In genomic region chr17:36532435-36532975, GRCh38 we compare ENCODE assay signal across 18 cellular contexts. TPM values are rescaled to one million over a fixed set of nuclear protein-coding genes. Genes with fewer than 3 reads are reported as not detected.
DNase-seq lines count a peak whose midpoint lies in the region; ATAC-seq, FAIRE-seq and TF ChIP-seq lines count a peak whose summit lies in the region.
"Had no signal": no experiment of that assay in that cellular context is flagged by ENCODE, and none has a peak within 500 bp of the region (broad histone marks: within the 10 kb centered on the region; RNA-seq: fewer than 3 reads in every experiment).

No MANE protein-coding gene starts in this region.

- WGBS in K562 (ENCODE audit: insufficient coverage, low coverage, missing lambda C conversion rate): 92% methylated on average over 2 of the region's 2 CpGs

- H4K20me1 ChIP-seq in OCI-LY7 (ENCODE audit: insufficient read depth, low read length): no peaks in the 10 kb centered on the region
- 0 out of 2 replicates have a peak, but pooled peaks cover 4% of the 10 kb centered on the region for H4K20me1 ChIP-seq in K562 (replicated peaks; ENCODE audit: control insufficient read depth, insufficient read depth, low read length)

- H3K4me3 ChIP-seq in OCI-LY7 (ENCODE audit: low read depth, low read length, poor library complexity, severe bottlenecking): no peak overlapping the region
- H3K4me3 ChIP-seq in K562: no peak overlapping the region
- H3K4me3 ChIP-seq: A549, hepatocyte, left ventricle myocardium inferior, Peyer's patch had no signal

- H3K4me2 ChIP-seq in OCI-LY7 (ENCODE audit: low read length) (peak overlapping the region; percentile 75; the same call in 1 of the 2 replicates), K562 (ENCODE audit: insufficient read depth, low read length) (peak overlapping the region; percentile 14; the same call in 1 of the 2 replicates)
- H3K4me2 ChIP-seq: hepatocyte had no signal

- H3K79me2 ChIP-seq in OCI-LY7 (ENCODE audit: insufficient read depth, low read depth, low read length) (peaks cover 42% of the 10 kb centered on the region), K562 (ENCODE audit: control insufficient read depth, insufficient read depth, low read length) (peaks cover 74% of the 10 kb centered on the region)

- no peak overlapping the region for H3K27ac ChIP-seq in OCI-LY7 (ENCODE audit: low read depth, low read length, poor library complexity, severe bottlenecking)
- no peak overlapping the region; the same call in 1 of the 3 replicates for H3K27ac ChIP-seq in K562 (ENCODE audit: extremely low read depth, low read depth, low read length)
- H3K27ac ChIP-seq: A549, hepatocyte, HL-60, left ventricle myocardium inferior, neutrophil, Peyer's patch had no signal

- in situ Hi-C loops in K562 (cut with MboI): no loop called here

- no peaks in the 10 kb centered on the region for H3K9me1 ChIP-seq in K562 (ENCODE audit: control insufficient read depth, insufficient read depth, low read length)

- CTCF ChIA-PET in activated CD4-positive, alpha-beta T cell treated with anti-CD3 and anti-CD28 coated beads, Interleukin-2, amount 10 ng/mL, durations not matched to agents 7 days and 5 days (lab: Charles Lee): interaction anchor here (1.0 kb wide), 1 partner anchor 25 kb away, joined by 5 read pairs; no protein-coding TSS in a partner anchor
- CTCF ChIA-PET in OCI-LY7 (lab: Charles Lee; ENCODE audit: unreplicated experiment): no interaction called here
- CTCF ChIA-PET in K562 (lab: Yijun Ruan, JAX; ENCODE audit: low intra/inter-chr PET ratio): no interaction called here

- H3K9ac ChIP-seq in K562 (ENCODE audit: insufficient read depth in 1 of 2, low read depth in 2 of 2, low read length in 2 of 2): peak overlapping the region in 1 of 2 experiments; percentile 53; a peak in 1 of 4 replicates

- H3K36me3 Mint-ChIP-seq in activated CD4-positive, alpha-beta T cell treated with anti-CD3 and anti-CD28 coated beads, Interleukin-2, amount 10 ng/mL, durations not matched to agents 7 days and 5 days (ENCODE audit: low read depth): peaks cover 37% of the 10 kb centered on the region
- H3K36me3 Mint-ChIP-seq in nephron (ENCODE audit: low read depth): peaks cover 23% of the 10 kb centered on the region

- POLR2A ChIA-PET in activated CD4-positive, alpha-beta T cell treated with anti-CD3 and anti-CD28 coated beads, Interleukin-2, amount 10 ng/mL, durations not matched to agents 7 days and 5 days (lab: Charles Lee): no interaction called here
- POLR2A ChIA-PET in OCI-LY7 (lab: Charles Lee): no interaction called here
- POLR2A ChIA-PET in K562 (lab: Yijun Ruan, JAX): interaction anchor here (1.1 kb wide), 2 partner anchors 10 to 13 kb away, joined by 3 read pairs; no protein-coding TSS in a partner anchor

- no TSS peak for BruUV-seq in OCI-LY7 (replicated peaks; lab: Mats Ljungman, UMichigan)
- BruUV-seq in K562 (replicated peaks; lab: Mats Ljungman, UMichigan): no TSS peak

- peak overlapping the region; percentile 44 for H3K27ac Mint-ChIP-seq in activated CD4-positive, alpha-beta T cell treated with anti-CD3 and anti-CD28 coated beads, Interleukin-2, amount 10 ng/mL, durations not matched to agents 7 days and 5 days
- H3K27ac Mint-ChIP-seq in nephron: no peak overlapping the region

- no peaks in the 10 kb centered on the region for H3K27me3 ChIP-seq in K562 (ENCODE audit: control insufficient read depth in 2 of 2, insufficient read depth in 2 of 2, low read length in 2 of 2)
- H3K27me3 ChIP-seq: hepatocyte, neutrophil, Peyer's patch had no signal

- no peaks in the 10 kb centered on the region for H3K9me2 ChIP-seq in OCI-LY7 (ENCODE audit: insufficient read depth, low read length)

- H3K4me1 ChIP-seq in OCI-LY7 (ENCODE audit: insufficient read depth, low read length, poor library complexity, severe bottlenecking): peaks cover 32% of the 10 kb centered on the region
- peaks cover 30 to 34% of the 10 kb centered on the region in 2 experiments for H3K4me1 ChIP-seq in K562 (replicated peaks in 1 of 2; ENCODE audit: control insufficient read depth in 2 of 2, insufficient read depth in 2 of 2, low read length in 2 of 2)

- no peak for DNase-seq in activated CD4-positive, alpha-beta T cell treated with anti-CD3 and anti-CD28 coated beads, Interleukin-2, amount 10 ng/mL, durations not matched to agents 7 days and 5 days
- no peak for DNase-seq in activated CD4-positive, alpha-beta T cell treated with anti-CD3 and anti-CD28 coated beads for 48 hours
- DNase-seq in OCI-LY7 (ENCODE audit: low spot score) (no peak), K562 (ENCODE audit: extremely low read depth in 1 of 4, low spot score in 3 of 4) (no peak), Ammon's horn (ENCODE audit: low spot score) (no peak)
- DNase-seq: Kasumi-1, left ventricle myocardium inferior, NCI-H187, NCI-H510A, Peyer's patch had no signal

- H3K36me3 ChIP-seq in OCI-LY7 (ENCODE audit: insufficient read depth, low read length) (peaks cover 76% of the 10 kb centered on the region), K562 (ENCODE audit: control insufficient read depth, insufficient read depth, low read length) (peaks cover 73% of the 10 kb centered on the region)

- no peak for FAIRE-seq in K562 (lab: Jason Lieb, UNC)
- FAIRE-seq: A549 had no signal

- H3K4me1 Mint-ChIP-seq in activated CD4-positive, alpha-beta T cell treated with anti-CD3 and anti-CD28 coated beads, Interleukin-2, amount 10 ng/mL, durations not matched to agents 7 days and 5 days: peaks cover 48% of the 10 kb centered on the region
- peaks cover 23% of the 10 kb centered on the region for H3K4me1 Mint-ChIP-seq in nephron

- no peak for TF ChIP-seq EP300 in K562 (IDR thresholded peaks at IDR 0.05; ENCODE audit: low read length)

- no peak overlapping the region for H2AFZ ChIP-seq in OCI-LY7 (ENCODE audit: low read length)
- H2AFZ ChIP-seq in K562 (ENCODE audit: low read depth, low read length): no peak overlapping the region
- H2AFZ ChIP-seq: hepatocyte had no signal

- H3K27me3 Mint-ChIP-seq in activated CD4-positive, alpha-beta T cell treated with anti-CD3 and anti-CD28 coated beads, Interleukin-2, amount 10 ng/mL, durations not matched to agents 7 days and 5 days: no peaks in the 10 kb centered on the region
- no peaks in the 10 kb centered on the region for H3K27me3 Mint-ChIP-seq in nephron (ENCODE audit: low read depth)
- H3K27me3 Mint-ChIP-seq: dendritic cell treated with granulocyte-macrophage colony-stimulating factor and Interleukin-4, amounts not matched to agents 40 ng/mL and 50 ng/mL, for 4 days had no signal

- TF ChIP-seq RAD21 in K562 (CRISPR knock-in tag; conservative IDR thresholded peaks at IDR 0.05 in 1 of 2, IDR thresholded peaks at IDR 0.05 in 1 of 2): no peak

- H3K9me3 ChIP-seq in OCI-LY7 (ENCODE audit: low read length) (no peaks in the 10 kb centered on the region), K562 (replicated peaks; ENCODE audit: control insufficient read depth, insufficient read depth, low read depth, low read length) (no peaks in the 10 kb centered on the region)
- H3K9me3 ChIP-seq: left ventricle myocardium inferior, neutrophil, Peyer's patch had no signal

- TF ChIP-seq CTCF in OCI-LY7 (conservative IDR thresholded peaks at IDR 0.05; ENCODE audit: low read length): no peak
- no peak for TF ChIP-seq CTCF in K562 (IDR thresholded peaks at IDR 0.05 in 2 of 3, conservative IDR thresholded peaks at IDR 0.05 in 1 of 3; ENCODE audit: insufficient read depth in 2 of 3, low read depth in 1 of 3, low read length in 3 of 3)
- TF ChIP-seq CTCF in nephron (IDR thresholded peaks at IDR 0.05; ENCODE audit: unreplicated experiment in 3 of 3): no peak

- intact Hi-C loops in OCI-LY7 (cut with micrococcal nuclease; ENCODE audit: unreplicated experiment) (loop anchor here (5.0 kb wide), 1 partner anchor 45 kb away; the partner anchor contains the start of gene ZNHIT3), K562 (cut with micrococcal nuclease) (no loop called here)

- H3K9me3 Mint-ChIP-seq in activated CD4-positive, alpha-beta T cell treated with anti-CD3 and anti-CD28 coated beads, Interleukin-2, amount 10 ng/mL, durations not matched to agents 7 days and 5 days: peaks cover 3% of the 10 kb centered on the region
- no peaks in the 10 kb centered on the region for H3K9me3 Mint-ChIP-seq in nephron
- H3K9me3 Mint-ChIP-seq: dendritic cell treated with granulocyte-macrophage colony-stimulating factor and Interleukin-4, amounts not matched to agents 40 ng/mL and 50 ng/mL, for 4 days had no signal

- no peak for ATAC-seq in K562
- no peak for ATAC-seq in GM18861 (IDR thresholded peaks at IDR 0.05; ENCODE audit: unreplicated experiment)
- ATAC-seq in GM19467 (IDR thresholded peaks at IDR 0.05; ENCODE audit: unreplicated experiment): no peak
- ATAC-seq: A549 had no signal

- no peak for TF ChIP-seq POLR2A in K562 (conservative IDR thresholded peaks at IDR 0.05)

- no peak overlapping the region for H3K4me3 Mint-ChIP-seq in activated CD4-positive, alpha-beta T cell treated with anti-CD3 and anti-CD28 coated beads, Interleukin-2, amount 10 ng/mL, durations not matched to agents 7 days and 5 days
- H3K4me3 Mint-ChIP-seq in nephron: peak overlapping the region; percentile 56 to 99 (median 72)
- H3K4me3 Mint-ChIP-seq: dendritic cell treated with granulocyte-macrophage colony-stimulating factor and Interleukin-4, amounts not matched to agents 40 ng/mL and 50 ng/mL, for 4 days had no signal

RNA-seq across cellular contexts. Expression of gene MYO19, which starts 2.2 kb away (rescaled TPM):
- total RNA-seq in activated CD4-positive, alpha-beta T cell treated with anti-CD3 and anti-CD28 coated beads, Interleukin-2, amount 10 ng/mL, durations not matched to agents 7 days and 5 days: 100 to 1,000 TPM; 125 to 127 TPM
- total RNA-seq in OCI-LY7 (2014; rRNA removed; shearing (Covaris generic)): 109 and 124 TPM in 2 replicates
- total RNA-seq in OCI-LY7 (2022) (154 and 169 TPM in 2 replicates), K562 (2014; rRNA removed) (129 and 163 TPM in 2 replicates), K562 (2014; rRNA removed; fragmentation: Illumina TruSeq; extraction: Trizol) (106 and 112 TPM in 2 replicates), K562 (2015; rRNA removed; fragmentation: Illumina TruSeq; extraction: Trizol) (117 and 121 TPM in 2 replicates), K562 (2021) (136 and 153 TPM in 2 replicates)
- 1,055 and 1,571 TPM in 2 replicates for total RNA-seq in K562 (2011; cell fraction: chromatin; rRNA removed; ENCODE audit: low replicate concordance)
- 696 and 717 TPM in 2 replicates for total RNA-seq in K562 (2011; cell fraction: nucleolus; rRNA removed)
- total RNA-seq in K562 (2011; cell fraction: nucleoplasm; rRNA removed): 748 and 751 TPM in 2 replicates
- polyA plus RNA-seq in K562 (2011; rRNA removed) (115 and 135 TPM in 2 replicates), K562 (2014; fragmentation: Illumina TruSeq; extraction: Trizol) (139 and 162 TPM in 2 replicates), K562 (2014; fragmentation: Nextera tagmentation; extraction: Ambion mirVana) (10 to 100 TPM; 21.6 to 24.5 TPM), K562 (2014; rRNA removed) (176 and 178 TPM in 2 replicates)
- polyA plus RNA-seq in K562 (2011; cell fraction: cytosol; rRNA removed): 96.3 and 184 TPM in 2 replicates
- 697 and 1,515 TPM in 2 replicates for polyA plus RNA-seq in K562 (2011; cell fraction: nucleus; rRNA removed)
- 69.8 and 106 TPM in 2 replicates for polyA plus RNA-seq in K562 (2012)
- 105 and 166 TPM in 2 replicates for polyA minus RNA-seq in K562 (2011; rRNA and poly(A)+ RNA removed)
- polyA minus RNA-seq in K562 (2011; cell fraction: cytosol; rRNA and poly(A)+ RNA removed): 66.4 and 70.3 TPM in 2 replicates
- 226 and 316 TPM in 2 replicates for polyA minus RNA-seq in K562 (2011; cell fraction: nucleus; rRNA and poly(A)+ RNA removed)

RNA-seq across cellular contexts. Expression of gene PIGW, which starts 2.3 kb away (rescaled TPM):
- total RNA-seq in activated CD4-positive, alpha-beta T cell treated with anti-CD3 and anti-CD28 coated beads, Interleukin-2, amount 10 ng/mL, durations not matched to agents 7 days and 5 days: 10 to 100 TPM; 12.8 to 15.2 TPM
- total RNA-seq in OCI-LY7 (2014; rRNA removed; shearing (Covaris generic)): 4.6 and 5.6 TPM in 2 replicates
- total RNA-seq in OCI-LY7 (2022) (15.3 and 17.3 TPM in 2 replicates), K562 (2014; rRNA removed) (13.0 and 13.8 TPM in 2 replicates), K562 (2014; rRNA removed; fragmentation: Illumina TruSeq; extraction: Trizol) (24.7 and 27.8 TPM in 2 replicates), K562 (2015; rRNA removed; fragmentation: Illumina TruSeq; extraction: Trizol) (21.2 TPM in 2 replicates), K562 (2021) (22.1 and 26.9 TPM in 2 replicates)
- 12.0 and 21.0 TPM in 2 replicates for total RNA-seq in K562 (2011; cell fraction: chromatin; rRNA removed; ENCODE audit: low replicate concordance)
- total RNA-seq in K562 (2011; cell fraction: nucleolus; rRNA removed): 9.6 and 12.7 TPM in 2 replicates
- total RNA-seq in K562 (2011; cell fraction: nucleoplasm; rRNA removed): 22.6 and 29.7 TPM in 2 replicates
- polyA plus RNA-seq in K562 (2011; rRNA removed) (14.5 and 26.2 TPM in 2 replicates), K562 (2014; fragmentation: Illumina TruSeq; extraction: Trizol) (29.4 and 33.9 TPM in 2 replicates), K562 (2014; fragmentation: Nextera tagmentation; extraction: Ambion mirVana) (10 to 100 TPM in 1 of 2 experiments, 1 to 10 TPM in 1; 9.5 to 15.4 TPM), K562 (2014; rRNA removed) (16.5 and 25.0 TPM in 2 replicates)
- 11.9 and 12.9 TPM in 2 replicates for polyA plus RNA-seq in K562 (2011; cell fraction: cytosol; rRNA removed)
- polyA plus RNA-seq in K562 (2011; cell fraction: nucleus; rRNA removed): 5.3 and 6.3 TPM in 2 replicates
- 13.2 and 26.4 TPM in 2 replicates for polyA plus RNA-seq in K562 (2012)
- 6.9 and 11.8 TPM in 2 replicates for polyA minus RNA-seq in K562 (2011; rRNA and poly(A)+ RNA removed)
- 4.5 and 8.8 TPM in 2 replicates for polyA minus RNA-seq in K562 (2011; cell fraction: cytosol; rRNA and poly(A)+ RNA removed)
- polyA minus RNA-seq in K562 (2011; cell fraction: nucleus; rRNA and poly(A)+ RNA removed): 4.6 and 5.0 TPM in 2 replicates

RNA-seq across cellular contexts. Expression of gene GGNBP2, which starts 12.2 kb away (rescaled TPM):
- total RNA-seq in activated CD4-positive, alpha-beta T cell treated with anti-CD3 and anti-CD28 coated beads, Interleukin-2, amount 10 ng/mL, durations not matched to agents 7 days and 5 days: 100 to 1,000 TPM; 111 to 116 TPM
- 66.5 and 76.1 TPM in 2 replicates for total RNA-seq in OCI-LY7 (2014; rRNA removed; shearing (Covaris generic))
- total RNA-seq in OCI-LY7 (2022) (115 and 123 TPM in 2 replicates), K562 (2014; rRNA removed) (46.9 and 51.4 TPM in 2 replicates), K562 (2014; rRNA removed; fragmentation: Illumina TruSeq; extraction: Trizol) (64.1 and 66.0 TPM in 2 replicates), K562 (2015; rRNA removed; fragmentation: Illumina TruSeq; extraction: Trizol) (61.5 and 71.3 TPM in 2 replicates), K562 (2021) (53.2 and 60.5 TPM in 2 replicates)
- total RNA-seq in K562 (2011; cell fraction: chromatin; rRNA removed; ENCODE audit: low replicate concordance): 160 and 249 TPM in 2 replicates
- 57.2 and 67.9 TPM in 2 replicates for total RNA-seq in K562 (2011; cell fraction: nucleolus; rRNA removed)
- 114 and 172 TPM in 2 replicates for total RNA-seq in K562 (2011; cell fraction: nucleoplasm; rRNA removed)
- polyA plus RNA-seq in K562 (2011; rRNA removed) (87.7 and 96.6 TPM in 2 replicates), K562 (2014; fragmentation: Illumina TruSeq; extraction: Trizol) (78.8 and 89.8 TPM in 2 replicates), K562 (2014; fragmentation: Nextera tagmentation; extraction: Ambion mirVana) (10 to 100 TPM; 35.7 to 41.0 TPM), K562 (2014; rRNA removed) (71.6 and 76.5 TPM in 2 replicates)
- polyA plus RNA-seq in K562 (2011; cell fraction: cytosol; rRNA removed): 46.2 and 46.7 TPM in 2 replicates
- polyA plus RNA-seq in K562 (2011; cell fraction: nucleus; rRNA removed): 119 and 123 TPM in 2 replicates
- 55.0 and 62.9 TPM in 2 replicates for polyA plus RNA-seq in K562 (2012)
- 76.8 and 116 TPM in 2 replicates for polyA minus RNA-seq in K562 (2011; rRNA and poly(A)+ RNA removed)
- 22.1 and 22.6 TPM in 2 replicates for polyA minus RNA-seq in K562 (2011; cell fraction: cytosol; rRNA and poly(A)+ RNA removed)
- 31.4 and 44.9 TPM in 2 replicates for polyA minus RNA-seq in K562 (2011; cell fraction: nucleus; rRNA and poly(A)+ RNA removed)

RNA-seq across cellular contexts. Expression of gene ZNHIT3, which starts 46.0 kb away (rescaled TPM):
- total RNA-seq in activated CD4-positive, alpha-beta T cell treated with anti-CD3 and anti-CD28 coated beads, Interleukin-2, amount 10 ng/mL, durations not matched to agents 7 days and 5 days: 10 to 100 TPM; 35.2 to 36.0 TPM
- 40.4 and 42.2 TPM in 2 replicates for total RNA-seq in OCI-LY7 (2014; rRNA removed; shearing (Covaris generic))
- total RNA-seq in OCI-LY7 (2022): 47.7 and 50.2 TPM in 2 replicates
- 32.7 and 39.4 TPM in 2 replicates for total RNA-seq in K562 (2011; cell fraction: chromatin; rRNA removed; ENCODE audit: low replicate concordance)
- 29.9 and 34.3 TPM in 2 replicates for total RNA-seq in K562 (2011; cell fraction: nucleolus; rRNA removed)
- 39.5 and 43.7 TPM in 2 replicates for total RNA-seq in K562 (2011; cell fraction: nucleoplasm; rRNA removed)
- total RNA-seq in K562 (2014; rRNA removed): 45.0 and 52.6 TPM in 2 replicates
- total RNA-seq in K562 (2014; rRNA removed; fragmentation: Illumina TruSeq; extraction: Trizol): 90.9 and 92.3 TPM in 2 replicates
- total RNA-seq in K562 (2015; rRNA removed; fragmentation: Illumina TruSeq; extraction: Trizol): 79.6 and 88.4 TPM in 2 replicates
- 52.0 and 60.6 TPM in 2 replicates for total RNA-seq in K562 (2021)
- 103 and 146 TPM in 2 replicates for polyA plus RNA-seq in K562 (2011; rRNA removed)
- polyA plus RNA-seq in K562 (2011; cell fraction: cytosol; rRNA removed): 68.0 and 87.6 TPM in 2 replicates
- 35.6 and 45.0 TPM in 2 replicates for polyA plus RNA-seq in K562 (2011; cell fraction: nucleus; rRNA removed)
- polyA plus RNA-seq in K562 (2012): 62.6 and 68.8 TPM in 2 replicates
- 72.5 and 76.3 TPM in 2 replicates for polyA plus RNA-seq in K562 (2014; fragmentation: Illumina TruSeq; extraction: Trizol)
- polyA plus RNA-seq in K562 (2014; fragmentation: Nextera tagmentation; extraction: Ambion mirVana): 100 to 1,000 TPM; 270 to 300 TPM
- polyA plus RNA-seq in K562 (2014; rRNA removed): 88.4 and 95.7 TPM in 2 replicates
- 40.6 and 42.8 TPM in 2 replicates for polyA minus RNA-seq in K562 (2011; rRNA and poly(A)+ RNA removed)
- 14.8 and 15.9 TPM in 2 replicates for polyA minus RNA-seq in K562 (2011; cell fraction: cytosol; rRNA and poly(A)+ RNA removed)
- polyA minus RNA-seq in K562 (2011; cell fraction: nucleus; rRNA and poly(A)+ RNA removed): 14.4 and 18.1 TPM in 2 replicates

RNA-seq across cellular contexts. Expression of gene DHRS11, which starts 59.2 kb away (rescaled TPM):
- total RNA-seq in activated CD4-positive, alpha-beta T cell treated with anti-CD3 and anti-CD28 coated beads, Interleukin-2, amount 10 ng/mL, durations not matched to agents 7 days and 5 days: 1 to 10 TPM; 4.8 to 5.0 TPM
- total RNA-seq in OCI-LY7 (2014; rRNA removed; shearing (Covaris generic)): 9.4 and 13.9 TPM in 2 replicates
- total RNA-seq in OCI-LY7 (2022): 5.1 and 7.2 TPM in 2 replicates
- 92.9 and 198 TPM in 2 replicates for total RNA-seq in K562 (2011; cell fraction: chromatin; rRNA removed; ENCODE audit: low replicate concordance)
- total RNA-seq in K562 (2011; cell fraction: nucleolus; rRNA removed): 118 and 119 TPM in 2 replicates
- total RNA-seq in K562 (2011; cell fraction: nucleoplasm; rRNA removed): 123 and 139 TPM in 2 replicates
- 59.8 and 75.7 TPM in 2 replicates for total RNA-seq in K562 (2014; rRNA removed)
- 38.3 and 49.7 TPM in 2 replicates for total RNA-seq in K562 (2014; rRNA removed; fragmentation: Illumina TruSeq; extraction: Trizol)
- 43.9 and 45.1 TPM in 2 replicates for total RNA-seq in K562 (2015; rRNA removed; fragmentation: Illumina TruSeq; extraction: Trizol)
- 66.2 and 68.2 TPM in 2 replicates for total RNA-seq in K562 (2021)
- polyA plus RNA-seq in K562 (2011; rRNA removed): 62.7 and 85.1 TPM in 2 replicates
- 78.5 and 144 TPM in 2 replicates for polyA plus RNA-seq in K562 (2011; cell fraction: cytosol; rRNA removed)
- 97.1 and 183 TPM in 2 replicates for polyA plus RNA-seq in K562 (2011; cell fraction: nucleus; rRNA removed)
- 64.9 and 69.7 TPM in 2 replicates for polyA plus RNA-seq in K562 (2012)
- 99.3 and 123 TPM in 2 replicates for polyA plus RNA-seq in K562 (2014; fragmentation: Illumina TruSeq; extraction: Trizol)
- polyA plus RNA-seq in K562 (2014; fragmentation: Nextera tagmentation; extraction: Ambion mirVana): 10 to 100 TPM; 15.2 to 23.0 TPM
- polyA plus RNA-seq in K562 (2014; rRNA removed): 87.3 and 100 TPM in 2 replicates
- 30.9 and 70.0 TPM in 2 replicates for polyA minus RNA-seq in K562 (2011; rRNA and poly(A)+ RNA removed)
- polyA minus RNA-seq in K562 (2011; cell fraction: cytosol; rRNA and poly(A)+ RNA removed): 31.7 and 48.1 TPM in 2 replicates
- 20.8 and 30.8 TPM in 2 replicates for polyA minus RNA-seq in K562 (2011; cell fraction: nucleus; rRNA and poly(A)+ RNA removed)
